Comparison of ENCODE assay signal across 1 cellular context in genomic region chr4:100317032-100317864, GRCh38.
TF ChIP-seq lines count a peak whose summit lies in the region.

No MANE protein-coding gene starts in this region.

TF ChIP-seq in SK-N-SH treated with all-trans-retinoic acid at 6 μM for 48 hours, 23 proteins besides CTCF, POLR2A, EP300 and RAD21 (continued from another document):
- no peak for TF ChIP-seq CSRNP3 (CRISPR knock-in tag; IDR thresholded peaks at IDR 0.05)
- TF ChIP-seq ARNTL (CRISPR knock-in tag; IDR thresholded peaks at IDR 0.05; ENCODE audit: borderline replicate concordance, low read depth): no peak
- no peak for TF ChIP-seq CREB5 (CRISPR knock-in tag; IDR thresholded peaks at IDR 0.05; ENCODE audit: low read depth)
- no peak for TF ChIP-seq PPARA (CRISPR knock-in tag; IDR thresholded peaks at IDR 0.05; ENCODE audit: borderline replicate concordance)
- no peak for TF ChIP-seq CSDC2 (CRISPR knock-in tag; IDR thresholded peaks at IDR 0.05)
- no peak for TF ChIP-seq PATZ1 (CRISPR knock-in tag; IDR thresholded peaks at IDR 0.05; ENCODE audit: borderline replicate concordance)
- no peak for TF ChIP-seq ESRRG (CRISPR knock-in tag; IDR thresholded peaks at IDR 0.05)
